Comparison of ENCODE assay signal across 17 cellular contexts in the genomic region with DNA sequence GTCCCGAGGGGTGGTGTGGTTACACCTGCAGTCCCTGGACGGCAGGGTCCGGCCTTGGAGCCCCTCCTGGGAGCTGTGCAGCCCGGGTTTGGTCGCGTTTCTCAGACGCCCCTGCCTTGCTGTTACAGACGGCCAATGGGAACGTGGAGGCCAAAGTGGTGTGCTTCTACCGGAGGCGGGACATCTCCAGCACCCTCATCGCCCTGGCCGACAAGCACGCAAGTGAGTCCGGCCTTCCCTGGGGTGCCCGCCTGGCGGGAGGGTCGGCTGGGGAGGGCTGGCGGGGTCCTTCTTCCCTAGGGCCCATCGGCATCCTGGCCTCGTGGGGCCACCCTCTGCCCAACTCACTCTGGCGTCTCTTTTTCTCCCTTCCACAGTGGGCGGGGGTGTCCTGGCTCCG. TPM values are rescaled to one million over a fixed set of nuclear protein-coding genes. Genes with fewer than 3 reads are reported as not detected.
DNase-seq lines count a peak whose midpoint lies in the region; ATAC-seq, FAIRE-seq and TF ChIP-seq lines count a peak whose summit lies in the region.
"Had no signal": no experiment of that assay in that cellular context is flagged by ENCODE, and none has a peak within 500 bp of the region (broad histone marks: within the 10 kb centered on the region; RNA-seq: fewer than 3 reads in every experiment).

No MANE protein-coding gene starts in this region.

- no peaks in the 10 kb centered on the region for H3K9me3 ChIP-seq in BLaER1 treated with 17β-estradiol and CSF1 and Interleukin-3, amounts not matched to agents 10 nM and 100 nM (replicated peaks in 1 of 11)
- no peaks in the 10 kb centered on the region for H3K9me3 ChIP-seq in HEK293 (ENCODE audit: control insufficient read depth, insufficient read depth, low read depth, low read length)
- no peaks in the 10 kb centered on the region for H3K9me3 ChIP-seq in kidney (ENCODE audit: control insufficient read depth in 1 of 2, low read length in 2 of 2)
- no peaks in the 10 kb centered on the region for H3K9me3 ChIP-seq in neuronal stem cell (replicated peaks in 1 of 2; ENCODE audit: control insufficient read depth in 2 of 2, insufficient read depth in 1 of 2, low read depth in 1 of 2, low read length in 2 of 2)
- no peaks in the 10 kb centered on the region for H3K9me3 ChIP-seq in uterus
- H3K9me3 ChIP-seq: A549 had no signal

- H3K27me3 ChIP-seq in BLaER1 treated with 17β-estradiol and CSF1 and Interleukin-3, amounts not matched to agents 10 nM and 100 nM, result no peaks in the 10 kb centered on the region
- H3K27me3 ChIP-seq in neuronal stem cell (ENCODE audit: control insufficient read depth in 3 of 3, insufficient read depth in 3 of 3, low read depth in 1 of 3, low read length in 3 of 3) (no peaks in the 10 kb centered on the region), uterus (no peaks in the 10 kb centered on the region)

- intact Hi-C loops in kidney (cut with DNase I) (no loop called here), uterus (cut with DNase I; ENCODE audit: low total_unique reads) (no loop called here)

- no CpG with 5 or more reads among the region's 24 CpGs for WGBS in neuronal stem cell (ENCODE audit: extremely low coverage in 2 of 2, insufficient read length in 2 of 2, insufficient replicate concordance in 1 of 2), 2 donors

- TF ChIP-seq CTCF in HEK293 (tag by site-specific recombination; IDR thresholded peaks at IDR 0.05) (no peak), kidney (IDR thresholded peaks at IDR 0.05; ENCODE audit: borderline replicate concordance, extremely low read depth, insufficient read depth) (no peak), uterus (IDR thresholded peaks at IDR 0.05) (no peak)

- no peak overlapping the region for H2BK15ac ChIP-seq in neuronal stem cell (ENCODE audit: low read length)

- no peak overlapping the region for H3K14ac ChIP-seq in neuronal stem cell (ENCODE audit: low read length)

- 0 out of 20 replicates have a peak overlapping the region, but pooled peaks of 1 of the 10 experiments have one; percentile 4 for H3K4me3 ChIP-seq in BLaER1 treated with 17β-estradiol and CSF1 and Interleukin-3, amounts not matched to agents 10 nM and 100 nM
- H3K4me3 ChIP-seq in HEK293 (ENCODE audit: low read depth, low read length) (no peak overlapping the region), kidney (ENCODE audit: low read length in 2 of 2) (no peak overlapping the region), neuronal stem cell (ENCODE audit: low read length in 2 of 2) (no peak overlapping the region), uterus (no peak overlapping the region)
- H3K4me3 ChIP-seq: A549, GM12878 had no signal

- POLR2A ChIA-PET in HEK293 (lab: Yijun Ruan, JAX), result no interaction called here

- no peak overlapping the region for H2BK120ac ChIP-seq in neuronal stem cell (ENCODE audit: low read depth, low read length)

- H3K36me3 ChIP-seq in BLaER1 treated with 17β-estradiol and CSF1 and Interleukin-3, amounts not matched to agents 10 nM and 100 nM, result peaks cover 34 to 68% (median 48%) of the 10 kb centered on the region in 11 experiments
- H3K36me3 ChIP-seq in HEK293 (ENCODE audit: control insufficient read depth in 2 of 2, insufficient read depth in 1 of 2, low read length in 2 of 2) (peaks cover 0 to 54% of the 10 kb centered on the region in 2 experiments; a peak in 2 of 3 replicates), kidney (ENCODE audit: control insufficient read depth in 1 of 2, insufficient read depth in 2 of 2, low read length in 2 of 2) (peaks cover 0 to 2% of the 10 kb centered on the region in 2 donors), neuronal stem cell (replicated peaks in 1 of 2; ENCODE audit: control insufficient read depth in 2 of 2, insufficient read depth in 2 of 2, low read length in 2 of 2) (peaks cover 33 to 61% of the 10 kb centered on the region in 2 donors), uterus (no peaks in the 10 kb centered on the region)

- H4K8ac ChIP-seq in neuronal stem cell (ENCODE audit: low read depth, low read length), result peak overlapping the region; percentile 43

- H3K18ac ChIP-seq in neuronal stem cell (ENCODE audit: low read length), result no peak overlapping the region

- no peak overlapping the region for H3K27ac ChIP-seq in BLaER1 treated with 17β-estradiol and CSF1 and Interleukin-3, amounts not matched to agents 10 nM and 100 nM
- H3K27ac ChIP-seq in HEK293 (ENCODE audit: extremely low read depth, low read depth, low read length) (peak overlapping the region; percentile 17; the same call in 1 of the 2 replicates), kidney (ENCODE audit: low read depth in 2 of 2, low read length in 2 of 2) (no peak overlapping the region), neuronal stem cell (replicated peaks; ENCODE audit: low read length) (no peak overlapping the region), uterus (no peak overlapping the region)
- H3K27ac ChIP-seq: A549 had no signal

- H2AK5ac ChIP-seq in neuronal stem cell (ENCODE audit: low read depth, low read length), result no peak overlapping the region

- CTCF ChIA-PET in HEK293 (lab: Yijun Ruan, JAX), result interaction anchor here (0.7 kb wide), 1 partner anchor 116 kb away, joined by 3 read pairs; no protein-coding TSS in a partner anchor

- H3K23ac ChIP-seq in neuronal stem cell (ENCODE audit: low read depth, low read length, poor library complexity), result peak overlapping the region; percentile 73

- no peak overlapping the region for H4K91ac ChIP-seq in neuronal stem cell (ENCODE audit: low read depth, low read length, poor library complexity)

- no peak overlapping the region for H2BK12ac ChIP-seq in neuronal stem cell (ENCODE audit: low read length)

- H3K4me2 ChIP-seq in BLaER1 treated with 17β-estradiol and CSF1 and Interleukin-3, amounts not matched to agents 10 nM and 100 nM, result peak overlapping the region; percentile 42 to 93 (median 77)
- H3K4me2 ChIP-seq in neuronal stem cell (ENCODE audit: insufficient read depth, low read length, poor library complexity, severe bottlenecking), result no peak overlapping the region
- H3K4me2 ChIP-seq: A549 had no signal

- H3K4ac ChIP-seq in neuronal stem cell (ENCODE audit: low read length), result no peak overlapping the region

- peak overlapping the region in 5 of 11 experiments; percentile 26 to 60 (median 50); a peak in 9 of 22 replicates for H3K9ac ChIP-seq in BLaER1 treated with 17β-estradiol and CSF1 and Interleukin-3, amounts not matched to agents 10 nM and 100 nM
- no peak overlapping the region for H3K9ac ChIP-seq in kidney (ENCODE audit: low read length in 2 of 2)
- H3K9ac ChIP-seq in neuronal stem cell (ENCODE audit: low read depth, low read length, poor library complexity), result peak overlapping the region; percentile 44

- no peak for FAIRE-seq in kidney (lab: Jason Lieb, UNC)
- FAIRE-seq: A549, GM12878, GM18507, H54 had no signal

- H4K20me1 ChIP-seq in BLaER1 treated with 17β-estradiol and CSF1 and Interleukin-3, amounts not matched to agents 10 nM and 100 nM, result peaks cover 62 to 99% (median 95%) of the 10 kb centered on the region in 11 experiments; a peak in 21 of 22 replicates

- no peak overlapping the region for H2AFZ ChIP-seq in neuronal stem cell (ENCODE audit: low read length)

- peaks cover 12 to 69% (median 52%) of the 10 kb centered on the region in 10 experiments; a peak in 19 of 20 replicates for H3K4me1 ChIP-seq in BLaER1 treated with 17β-estradiol and CSF1 and Interleukin-3, amounts not matched to agents 10 nM and 100 nM
- H3K4me1 ChIP-seq in HEK293 (ENCODE audit: control insufficient read depth, insufficient read depth, low read length) (no peaks in the 10 kb centered on the region), kidney (ENCODE audit: control insufficient read depth in 1 of 2, insufficient read depth in 1 of 2, low read depth in 1 of 2, low read length in 2 of 2) (no peaks in the 10 kb centered on the region), neuronal stem cell (ENCODE audit: control insufficient read depth in 2 of 2, insufficient read depth in 1 of 2, low read depth in 1 of 2, low read length in 2 of 2) (no peaks in the 10 kb centered on the region), uterus (no peaks in the 10 kb centered on the region)

- peaks cover 32% of the 10 kb centered on the region for H3K79me1 ChIP-seq in neuronal stem cell (ENCODE audit: low read depth, low read length)

- TF ChIP-seq POLR2A in uterus (IDR thresholded peaks at IDR 0.05), result no peak

- DNase-seq in kidney (peak; percentile 77), neuronal stem cell (ENCODE audit: low spot score) (no peak), RKO (ENCODE audit: low spot score) (no peak), uterus (no peak)
- DNase-seq: C1 segment of cervical spinal cord; CD4-positive, alpha-beta memory T cell; DMS79 had no signal

- H2BK5ac ChIP-seq in neuronal stem cell (ENCODE audit: low read length), result no peak overlapping the region

- ATAC-seq in HG02938 (IDR thresholded peaks at IDR 0.05; ENCODE audit: unreplicated experiment), result no peak
- ATAC-seq: A549, GM12878, HCT116 had no signal

RNA-seq across cellular contexts. Expression of gene MTA1, which starts 25.7 kb away (rescaled TPM):
- 112 TPM for total RNA-seq in kidney
- polyA plus RNA-seq in kidney (ENCODE audit: insufficient read depth, low read depth, low replicate concordance), result 30.4 TPM
- polyA plus RNA-seq in neuronal stem cell (2013, experiment 1 of 2), result 199 TPM
- polyA plus RNA-seq in neuronal stem cell (2013, experiment 2 of 2), result 194 TPM
- 100 to 1,000 TPM in 2 of 4 donors, 10 to 100 TPM in 2; 62.9 to 218 (median 108) TPM for total RNA-seq in uterus

RNA-seq across cellular contexts. Expression of gene CRIP2, which starts 29.3 kb away (rescaled TPM):
- 357 TPM for total RNA-seq in kidney
- 338 TPM for polyA plus RNA-seq in kidney (ENCODE audit: insufficient read depth, low read depth, low replicate concordance)
- 16.9 TPM for polyA plus RNA-seq in neuronal stem cell (2013, experiment 1 of 2)
- polyA plus RNA-seq in neuronal stem cell (2013, experiment 2 of 2), result 15.2 TPM
- 100 to 1,000 TPM in 3 of 4 donors, 10 to 100 TPM in 1; 76.1 to 377 (median 163) TPM for total RNA-seq in uterus

RNA-seq across cellular contexts. Expression of gene CRIP1, which starts 41.4 kb away (rescaled TPM):
- 381 TPM for total RNA-seq in kidney
- 272 TPM for polyA plus RNA-seq in kidney (ENCODE audit: insufficient read depth, low read depth, low replicate concordance)
- polyA plus RNA-seq in neuronal stem cell (2013, experiment 1 of 2), result 98.0 TPM
- 93.7 TPM for polyA plus RNA-seq in neuronal stem cell (2013, experiment 2 of 2)
- total RNA-seq in uterus, result 10 to 100 TPM in 3 of 4 donors, under 1 TPM in 1; 0.51 to 64.7 (median 34.4) TPM
- total RNA-seq: G401 had no signal

RNA-seq across cellular contexts. Expression of gene TEDC1, which starts 45.8 kb away (rescaled TPM):
- total RNA-seq in kidney (13.2 TPM), uterus (10 to 100 TPM in 1 of 4 donors, 1 to 10 TPM in 1, under 1 TPM in 1, not detected in 1; 0.51 to 11.0 (median 9.4) TPM)
- 6.9 TPM for polyA plus RNA-seq in kidney (ENCODE audit: insufficient read depth, low read depth, low replicate concordance)
- polyA plus RNA-seq in neuronal stem cell (2013, experiment 1 of 2), result 13.4 TPM
- polyA plus RNA-seq in neuronal stem cell (2013, experiment 2 of 2), result 11.7 TPM

RNA-seq across cellular contexts. Expression of gene TEX22, which starts 47.0 kb away (rescaled TPM):
- 3.3 TPM for total RNA-seq in kidney
- polyA plus RNA-seq in kidney (ENCODE audit: insufficient read depth, low read depth, low replicate concordance), result 1.5 TPM
- 0.21 TPM for polyA plus RNA-seq in neuronal stem cell (2013, experiment 1 of 2)
- 0.21 TPM for polyA plus RNA-seq in neuronal stem cell (2013, experiment 2 of 2)
- 1 to 10 TPM in 2 of 4 donors, not detected in 2; 1.1 to 3.8 TPM for total RNA-seq in uterus
- total RNA-seq: HT-29 had no signal
- polyA plus RNA-seq: CD4-positive, alpha-beta memory T cell had no signal
